Comparison of ENCODE assay signal across 1 cellular context in genomic region chrX:49175435-49175834, GRCh38.
TF ChIP-seq lines count a peak whose summit lies in the region.

No MANE protein-coding gene starts in this region.

TF ChIP-seq in K562, 482 proteins besides CTCF, POLR2A, EP300 and RAD21 (continues in another document):
- 0 out of 4 replicates have a peak, but pooled peaks of 1 of the 2 experiments have one; percentile 35 for TF ChIP-seq KDM4B (IDR thresholded peaks at IDR 0.05; ENCODE audit: borderline replicate concordance in 2 of 2, low read depth in 1 of 2)
- no peak for TF ChIP-seq ZNF586 (CRISPR knock-in tag; conservative IDR thresholded peaks at IDR 0.05)
- no peak for TF ChIP-seq HNRNPL (IDR thresholded peaks at IDR 0.05; ENCODE audit: low read depth, low read length)
- no peak for TF ChIP-seq NFATC3 (IDR thresholded peaks at IDR 0.05)
- TF ChIP-seq ZNF274 (IDR thresholded peaks at IDR 0.05; ENCODE audit: borderline replicate concordance, low read depth, low read length), result no peak
- no peak for TF ChIP-seq SP2 (IDR thresholded peaks at IDR 0.05; ENCODE audit: extremely low read depth, low read depth, low read length, poor library complexity, severe bottlenecking)
- TF ChIP-seq MNT (conservative IDR thresholded peaks at IDR 0.05), result 0 out of 4 replicates have a peak, but pooled peaks of 1 of the 2 experiments have one; percentile 3
- TF ChIP-seq MCM3 (IDR thresholded peaks at IDR 0.05), result no peak
- no peak for TF ChIP-seq TCFL5 (CRISPR knock-in tag; conservative IDR thresholded peaks at IDR 0.05)
- peak in 1 of 2 experiments; percentile 25; a peak in 1 of 4 replicates for TF ChIP-seq RCOR1 (IDR thresholded peaks at IDR 0.05; ENCODE audit: borderline replicate concordance in 1 of 2, low read depth in 2 of 2, low read length in 2 of 2)
- TF ChIP-seq USF1 (CRISPR knock-in tag; IDR thresholded peaks at IDR 0.05), result no peak
- TF ChIP-seq CBFA2T2 (conservative IDR thresholded peaks at IDR 0.05), result no peak
- TF ChIP-seq MXD1 (CRISPR knock-in tag; IDR thresholded peaks at IDR 0.05; ENCODE audit: borderline replicate concordance, poor library complexity, severe bottlenecking), result no peak
- no peak for TF ChIP-seq CHD4 (IDR thresholded peaks at IDR 0.05; ENCODE audit: insufficient read depth, insufficient replicate concordance, low read depth, low read length, poor library complexity, severe bottlenecking)
- no peak for TF ChIP-seq ZC3H4 (CRISPR knock-in tag; IDR thresholded peaks at IDR 0.05; ENCODE audit: borderline replicate concordance)
- TF ChIP-seq FOXA1 (IDR thresholded peaks at IDR 0.05; ENCODE audit: borderline replicate concordance), result no peak
- TF ChIP-seq NRF1 (conservative IDR thresholded peaks at IDR 0.05 in 1 of 2, IDR thresholded peaks at IDR 0.05 in 1 of 2), result peak; percentile 24 to 30; a peak in 1 of 4 replicates
- no peak for TF ChIP-seq ZNF217 (CRISPR knock-in tag; IDR thresholded peaks at IDR 0.05)
- 0 out of 2 replicates have a peak, but pooled peaks have one; percentile 11 for TF ChIP-seq MGA (IDR thresholded peaks at IDR 0.05)
- no peak for TF ChIP-seq ATF7 (IDR thresholded peaks at IDR 0.05)
- TF ChIP-seq MYC (IDR thresholded peaks at IDR 0.05; ENCODE audit: low read depth, low read length), result peak; percentile 29; the same call in 1 of the 2 replicates
- no peak for TF ChIP-seq MYC (CRISPR knock-in tag; IDR thresholded peaks at IDR 0.05; ENCODE audit: borderline replicate concordance, low read depth)
- no peak for TF ChIP-seq ZNF780A (CRISPR knock-in tag; IDR thresholded peaks at IDR 0.05)
- no peak for TF ChIP-seq IFI16 (CRISPR knock-in tag; IDR thresholded peaks at IDR 0.05)
- no peak for TF ChIP-seq THAP7 (CRISPR knock-in tag; IDR thresholded peaks at IDR 0.05)
- TF ChIP-seq PYGO2 (tag; IDR thresholded peaks at IDR 0.05), result no peak
- no peak for TF ChIP-seq MBD1 (CRISPR knock-in tag; IDR thresholded peaks at IDR 0.05)
- TF ChIP-seq ZFPM2 (CRISPR knock-in tag; IDR thresholded peaks at IDR 0.05), result no peak
- no peak for TF ChIP-seq PTTG1 (tag; IDR thresholded peaks at IDR 0.05; ENCODE audit: low read depth)
- no peak for TF ChIP-seq SFPQ (IDR thresholded peaks at IDR 0.05; ENCODE audit: low read depth, low read length)
- peak; percentile 66 for TF ChIP-seq VEZF1 (CRISPR knock-in tag; IDR thresholded peaks at IDR 0.05)
- TF ChIP-seq CHD2 (IDR thresholded peaks at IDR 0.05; ENCODE audit: low read depth, low read length), result peak; percentile 48; the same call in 1 of the 2 replicates
- TF ChIP-seq RBM34 (IDR thresholded peaks at IDR 0.05; ENCODE audit: borderline replicate concordance, insufficient read depth, low read length), result no peak
- TF ChIP-seq RBFOX2 (IDR thresholded peaks at IDR 0.05; ENCODE audit: low read depth, low read length), result no peak
- no peak for TF ChIP-seq CREBBP (IDR thresholded peaks at IDR 0.05; ENCODE audit: low read depth, low read length)
- TF ChIP-seq KDM1A (IDR thresholded peaks at IDR 0.05), result 0 out of 4 replicates have a peak, but pooled peaks of 1 of the 2 experiments have one; percentile 39
- no peak for TF ChIP-seq IRF1 (CRISPR knock-in tag; IDR thresholded peaks at IDR 0.05; ENCODE audit: borderline replicate concordance)
- TF ChIP-seq ZNF830 (CRISPR knock-in tag; IDR thresholded peaks at IDR 0.05), result no peak
